In the genomic region with DNA sequence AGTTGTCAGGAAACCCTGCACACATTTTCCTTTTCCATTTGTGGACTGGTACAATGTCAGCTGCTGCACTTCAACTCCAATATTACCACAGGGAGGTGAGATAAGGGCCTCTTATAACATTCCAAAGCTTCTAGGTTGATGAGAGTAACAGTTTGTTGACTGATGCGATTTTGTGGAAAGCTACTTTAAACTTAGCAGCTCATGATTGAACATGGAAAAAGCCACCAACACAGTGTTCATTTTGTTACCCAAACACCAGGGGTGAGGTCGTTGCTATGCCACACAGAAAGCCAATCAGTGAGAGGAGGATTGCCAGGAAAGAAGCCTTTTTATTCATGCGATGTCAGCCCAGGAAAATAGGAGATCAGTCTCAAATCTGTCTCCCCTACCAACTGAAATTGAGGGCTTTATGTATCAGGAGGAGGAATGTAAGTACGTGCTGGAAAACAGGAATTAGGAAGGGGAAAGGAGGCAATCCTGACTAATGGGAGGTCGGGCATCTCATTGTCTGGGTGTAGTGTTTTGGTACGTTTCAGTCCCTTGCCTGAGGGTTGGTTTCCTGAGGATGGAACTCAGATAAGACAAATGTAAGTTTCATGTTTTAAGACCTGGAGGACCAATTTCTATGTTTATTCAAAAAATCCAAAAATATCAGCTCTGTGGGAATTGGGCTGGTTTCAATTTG, we compare ENCODE assay signal across 17 cellular contexts.
DNase-seq lines count a peak whose midpoint lies in the region; ATAC-seq and TF ChIP-seq lines count a peak whose summit lies in the region.
"Had no signal": no experiment of that assay in that cellular context is flagged by ENCODE, and none has a peak within 500 bp of the region (broad histone marks: within the 10 kb centered on the region; RNA-seq: fewer than 3 reads in every experiment).

No MANE protein-coding gene starts in this region.

- in situ Hi-C loops in brain microvascular endothelial cell (cut with HindIII; ENCODE audit: low pct_ligation_motif_present, low sequenced_read_pairs), result no loop called here

- H3K36me3 ChIP-seq in brain microvascular endothelial cell (replicated peaks) (no peaks in the 10 kb centered on the region), left ventricle myocardium inferior (no peaks in the 10 kb centered on the region)
- H3K36me3 ChIP-seq: SJCRH30, stomach had no signal

- DNase-seq in H4 (ENCODE audit: low spot score) (peak; percentile 33), brain microvascular endothelial cell (peak; percentile 39), left ventricle myocardium inferior (no peak), non-pigmented ciliary epithelial cell (ENCODE audit: low read depth) (peak; percentile 58), left colon (no peak)
- DNase-seq in activated CD4-positive, CD25-positive, alpha-beta regulatory T cell treated with anti-CD3 and anti-CD28 coated beads, Interleukin-2, amount 50 U/mL, for 72 hours, result no peak
- no peak for DNase-seq in activated CD4-positive, alpha-beta T cell treated with anti-CD3 and anti-CD28 coated beads, Interleukin-2, amount 50 U/mL, for 48 hours
- DNase-seq: activated naive CD8-positive, alpha-beta T cell treated with anti-CD3 and anti-CD28 coated beads, Interleukin-2, amount 10 ng/mL, durations not matched to agents 7 days and 5 days; Kasumi-1; NCI-H2171; NCI-H748 treated with DMSO at 0.1 percent for 48 hours; SJCRH30; stomach; T-helper 17 cell had no signal

- H3K27me3 ChIP-seq in brain microvascular endothelial cell (replicated peaks) (no peaks in the 10 kb centered on the region), left ventricle myocardium inferior (ENCODE audit: low read depth) (no peaks in the 10 kb centered on the region)
- H3K27me3 ChIP-seq: SJCRH30, stomach had no signal

- peaks cover 12% of the 10 kb centered on the region for H3K9me3 ChIP-seq in left ventricle myocardium inferior (replicated peaks)
- H3K9me3 ChIP-seq: SJCRH30 had no signal

- peaks cover 33% of the 10 kb centered on the region for H3K4me1 ChIP-seq in left ventricle myocardium inferior
- H3K4me1 ChIP-seq: SJCRH30 had no signal

- ATAC-seq in GM21619 (IDR thresholded peaks at IDR 0.05; ENCODE audit: unreplicated experiment) (no peak), left colon (no peak)
- ATAC-seq: left lobe of liver, T-helper 17 cell had no signal

- H3K27ac ChIP-seq in brain microvascular endothelial cell, result no peak overlapping the region
- peak overlapping the region; percentile 90 for H3K27ac ChIP-seq in left ventricle myocardium inferior (replicated peaks)
- H3K27ac ChIP-seq: parathyroid adenoma, SJCRH30, stomach had no signal

- intact Hi-C loops in left ventricle myocardium inferior (cut with micrococcal nuclease), result loop anchor here (10.0 kb wide), 2 partner anchors 148 to 282 kb away; no protein-coding TSS in a partner anchor
- intact Hi-C loops in left colon (cut with DNase I, micrococcal nuclease), result no loop called here

- TF ChIP-seq CTCF in brain microvascular endothelial cell (IDR thresholded peaks at IDR 0.05; ENCODE audit: low read depth, low read length, missing control alignments) (no peak), left ventricle myocardium inferior (IDR thresholded peaks at IDR 0.05; ENCODE audit: borderline replicate concordance) (no peak)

- H3K4me3 ChIP-seq in brain microvascular endothelial cell (ENCODE audit: low read depth, low read length), result no peak overlapping the region
- peak overlapping the region; percentile 64 for H3K4me3 ChIP-seq in left ventricle myocardium inferior
- H3K4me3 ChIP-seq: SJCRH30, stomach had no signal

Comparison
In these comparisons a context has a peak if more than half of its experiments do, and no peak if none do; other contexts are left out.
1. DNase-seq: peak in H4 (single experiment), brain microvascular endothelial cell (single experiment) and non-pigmented ciliary epithelial cell (single experiment); none in left ventricle myocardium inferior (single experiment), activated CD4-positive, CD25-positive, alpha-beta regulatory T cell treated with anti-CD3 and anti-CD28 coated beads, Interleukin-2, amount 50 U/mL, for 72 hours (single experiment), activated CD4-positive, alpha-beta T cell treated with anti-CD3 and anti-CD28 coated beads, Interleukin-2, amount 50 U/mL, for 48 hours (0 of 2) and left colon (0 of 2).